Comparison of ENCODE assay signal across 9 cellular contexts in the genomic region with DNA sequence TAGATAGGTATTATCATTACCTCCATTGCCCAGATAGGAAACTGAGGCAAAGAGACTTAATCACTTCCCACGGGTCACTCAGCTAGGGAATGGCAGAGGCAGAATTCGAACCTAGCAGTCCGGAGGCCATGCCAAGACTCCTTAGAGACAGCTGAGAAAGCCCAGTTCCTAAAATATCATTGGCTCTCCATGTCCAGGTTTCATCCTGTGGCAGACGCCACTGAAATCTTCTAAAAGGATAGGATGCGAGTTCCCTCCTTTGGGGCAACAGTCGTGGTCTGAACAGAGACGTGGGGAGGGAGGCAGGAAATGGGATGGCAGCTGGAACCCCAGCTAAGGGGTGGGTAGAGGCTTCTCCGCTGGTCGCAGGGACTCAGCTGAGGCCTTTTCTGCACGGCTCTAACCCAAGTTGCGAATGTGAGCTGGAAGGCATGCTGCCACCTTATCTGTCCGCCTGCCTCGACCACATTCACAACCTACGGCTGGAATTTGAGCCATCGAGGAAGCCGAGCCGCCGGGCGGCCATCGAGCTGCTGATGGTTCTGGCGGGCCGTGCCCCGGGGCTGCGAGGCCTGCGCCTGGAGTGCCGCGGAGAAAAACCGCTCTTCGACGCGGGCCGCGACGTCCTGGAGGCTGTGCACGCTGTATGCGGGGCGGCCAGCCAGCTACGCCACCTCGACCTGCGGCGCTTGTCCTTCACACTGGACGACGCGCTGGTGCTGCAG. TPM values are rescaled to one million over a fixed set of nuclear protein-coding genes. Genes with fewer than 3 reads are reported as not detected.
DNase-seq lines count a peak whose midpoint lies in the region; ATAC-seq and TF ChIP-seq lines count a peak whose summit lies in the region.
"Had no signal": no experiment of that assay in that cellular context is flagged by ENCODE, and none has a peak within 500 bp of the region (broad histone marks: within the 10 kb centered on the region; RNA-seq: fewer than 3 reads in every experiment).

No MANE protein-coding gene starts in this region.

- H3K27ac ChIP-seq in IMR-90 (ENCODE audit: insufficient read depth, low read length), result no peak overlapping the region
- H3K27ac ChIP-seq in colonic mucosa, result no peak overlapping the region
- no peak overlapping the region for H3K27ac ChIP-seq in neural progenitor cell

- no peak overlapping the region for H3K18ac ChIP-seq in IMR-90 (ENCODE audit: low read depth, low read length)

- no peak for ATAC-seq in IMR-90 (ENCODE audit: low read depth)
- ATAC-seq in GM21515 (IDR thresholded peaks at IDR 0.05; ENCODE audit: unreplicated experiment), result no peak
- no peak for ATAC-seq in HG03095 (IDR thresholded peaks at IDR 0.05; ENCODE audit: unreplicated experiment)
- no peak for ATAC-seq in HG02884 (IDR thresholded peaks at IDR 0.05; ENCODE audit: unreplicated experiment)

- 0 out of 2 replicates have a peak, but pooled peaks cover 5% of the 10 kb centered on the region for H4K20me1 ChIP-seq in IMR-90 (ENCODE audit: insufficient read depth, low read length)
- H4K20me1 ChIP-seq in neural progenitor cell (ENCODE audit: low read depth), result peaks cover 55% of the 10 kb centered on the region

- H3K4me2 ChIP-seq in IMR-90 (ENCODE audit: low read depth, low read length) (no peak overlapping the region), neural progenitor cell (peak overlapping the region; percentile 84)

- H3K4me3 Mint-ChIP-seq in CD14-positive monocyte (peak overlapping the region; percentile 41 to 92), neural progenitor cell (peak overlapping the region; percentile 69)

- H4K8ac ChIP-seq in IMR-90 (ENCODE audit: low read depth in 2 of 2, low read length in 2 of 2), result no peak overlapping the region

- peaks cover 5% of the 10 kb centered on the region; the same call in 1 of the 2 replicates for H3K9me1 ChIP-seq in IMR-90 (ENCODE audit: insufficient read depth, low read length)

- H3K79me2 ChIP-seq in neural progenitor cell (ENCODE audit: low read depth), result no peaks in the 10 kb centered on the region

- no peak overlapping the region for H2BK20ac ChIP-seq in IMR-90 (ENCODE audit: low read depth, low read length)

- TF ChIP-seq RAD21 in IMR-90 (IDR thresholded peaks at IDR 0.05; ENCODE audit: low read length), result no peak

- no peak overlapping the region for H3K4ac ChIP-seq in IMR-90 (ENCODE audit: low read depth, low read length)

- POLR2A ChIA-PET in IMR-90 (lab: Charles Lee; ENCODE audit: unreplicated experiment), result no interaction called here

- no peak overlapping the region for H2AK9ac ChIP-seq in IMR-90 (replicated peaks; ENCODE audit: low read depth, low read length, poor library complexity)

- no peak overlapping the region for H2AK5ac ChIP-seq in IMR-90 (ENCODE audit: low read depth, low read length)

- H3K9me3 Mint-ChIP-seq in CD14-positive monocyte, result peaks cover 0 to 31% (median 16%) of the 10 kb centered on the region in 7 donors
- H3K9me3 Mint-ChIP-seq in neural progenitor cell, result no peaks in the 10 kb centered on the region

- H4K91ac ChIP-seq in IMR-90 (ENCODE audit: insufficient read depth, low read depth, low read length), result no peak overlapping the region

- peaks cover 8 to 13% of the 10 kb centered on the region in 2 donors for H3K36me3 Mint-ChIP-seq in CD14-positive monocyte
- no peaks in the 10 kb centered on the region for H3K36me3 Mint-ChIP-seq in neural progenitor cell

- WGBS in IMR-90 (ENCODE audit: extremely low coverage in 2 of 2, insufficient read length in 1 of 2), 2 experiments, result 59% methylated on average over 24 of the region's 44 CpGs; no CpG with 5 or more reads in 1 of the 2 experiments

- H3K4me1 ChIP-seq in IMR-90 (ENCODE audit: control insufficient read depth, insufficient read depth, low read length), result peaks cover 18% of the 10 kb centered on the region; the same call in 1 of the 2 replicates
- peaks cover 24% of the 10 kb centered on the region for H3K4me1 ChIP-seq in colonic mucosa
- H3K4me1 ChIP-seq in neural progenitor cell, result no peaks in the 10 kb centered on the region

- H3K9me3 ChIP-seq in IMR-90 (ENCODE audit: control insufficient read depth, insufficient read depth, low read length), result no peaks in the 10 kb centered on the region
- H3K9me3 ChIP-seq in colonic mucosa, result no peaks in the 10 kb centered on the region
- H3K9me3 ChIP-seq in neural progenitor cell (ENCODE audit: low read depth), result no peaks in the 10 kb centered on the region

- in situ Hi-C loops in IMR-90 (cut with MboI; ENCODE audit: low sequenced_read_pairs), result no loop called here

- H3K27me3 ChIP-seq in IMR-90 (ENCODE audit: control insufficient read depth, insufficient read depth, low read length) (peaks cover 24% of the 10 kb centered on the region; the same call in 1 of the 2 replicates), colonic mucosa (peaks cover 31% of the 10 kb centered on the region), neural progenitor cell (peaks cover 100% of the 10 kb centered on the region)

- H3K79me1 ChIP-seq in IMR-90 (ENCODE audit: low read depth in 1 of 2, low read length in 2 of 2), result peaks cover 10 to 25% of the 10 kb centered on the region in 2 experiments; a peak in 2 of 4 replicates

- H3K4me1 Mint-ChIP-seq in CD14-positive monocyte (peaks cover 54% of the 10 kb centered on the region), neural progenitor cell (peaks cover 6% of the 10 kb centered on the region)

- H2BK15ac ChIP-seq in IMR-90 (ENCODE audit: low read depth, low read length), result no peak overlapping the region

- no peak overlapping the region for H3K23ac ChIP-seq in IMR-90 (ENCODE audit: low read depth, low read length)

- H3K56ac ChIP-seq in IMR-90 (ENCODE audit: extremely low read depth, insufficient read depth, low read length), result no peak overlapping the region

- intact Hi-C loops in CD14-positive monocyte (cut with micrococcal nuclease) (no loop called here), IMR-90 (cut with micrococcal nuclease) (no loop called here), colonic mucosa (cut with DNase I) (no loop called here)

- no peak overlapping the region for H2BK120ac ChIP-seq in IMR-90 (ENCODE audit: low read depth, low read length)

- H3K14ac ChIP-seq in IMR-90 (replicated peaks; ENCODE audit: low read depth, low read length), result no peak overlapping the region

- H3K4me3 ChIP-seq in IMR-90 (ENCODE audit: insufficient read depth, low read depth, low read length) (no peak overlapping the region), colonic mucosa (peak overlapping the region; percentile 28), neural progenitor cell (peak overlapping the region; percentile 47)

- H3K36me3 ChIP-seq in IMR-90 (ENCODE audit: control insufficient read depth, insufficient read depth, low read length) (peaks cover 3% of the 10 kb centered on the region; the same call in 1 of the 2 replicates), colonic mucosa (no peaks in the 10 kb centered on the region), neural progenitor cell (no peaks in the 10 kb centered on the region)

- H3K27me3 Mint-ChIP-seq in CD14-positive monocyte (ENCODE audit: low read depth in 3 of 3) (peaks cover 56 to 74% (median 69%) of the 10 kb centered on the region in 3 donors), neural progenitor cell (ENCODE audit: insufficient read depth, low read depth) (peaks cover 83% of the 10 kb centered on the region)

- dilution Hi-C loops in IMR-90 (cut with HindIII; ENCODE audit: low sequenced_read_pairs, unreplicated experiment), result no loop called here

- TF ChIP-seq POLR2A in IMR-90 (IDR thresholded peaks at IDR 0.05; ENCODE audit: low read depth, low read length), result no peak

- no peak overlapping the region for H3K9ac ChIP-seq in IMR-90 (ENCODE audit: low read depth, low read length)
- H3K9ac ChIP-seq in colonic mucosa (ENCODE audit: low read depth in 2 of 2, low read length in 2 of 2), result peak overlapping the region in 1 of 2 donors; percentile 19
- no peak overlapping the region for H3K9ac ChIP-seq in neural progenitor cell

- no TSS peak for BruUV-seq in IMR-90 (replicated peaks; lab: Mats Ljungman, UMichigan)

- H3F3A ChIP-seq in neural progenitor cell (ENCODE audit: low read depth), result peaks cover 20% of the 10 kb centered on the region

- no peak overlapping the region for H4K5ac ChIP-seq in IMR-90 (ENCODE audit: low read depth, low read length)

- H2AFZ ChIP-seq in IMR-90 (replicated peaks; ENCODE audit: low read length, poor library complexity), result peak overlapping the region; percentile 83
- H2AFZ ChIP-seq in neural progenitor cell (replicated peaks), result peak overlapping the region; percentile 87

- DNase-seq in CD14-positive monocyte (ENCODE audit: low spot score) (no peak), IMR-90 (no peak), colonic mucosa (no peak), neural progenitor cell (ENCODE audit: low spot score) (no peak), NCI-H1930 (lab: John Stamatoyannopoulos, UW) (no peak)
- DNase-seq: NCI-H1436 treated with DMSO at 0.1 percent for 48 hours had no signal

- H3K27ac Mint-ChIP-seq in CD14-positive monocyte, result no peak overlapping the region
- H3K27ac Mint-ChIP-seq in neural progenitor cell, result no peak overlapping the region

- CTCF ChIA-PET in IMR-90 (lab: Yijun Ruan, JAX), result no interaction called here

- TF ChIP-seq CTCF in CD14-positive monocyte (IDR thresholded peaks at IDR 0.05) (no peak), IMR-90 (conservative IDR thresholded peaks at IDR 0.05; ENCODE audit: low read depth, low read length) (no peak), colonic mucosa (IDR thresholded peaks at IDR 0.05) (no peak), neural progenitor cell (IDR thresholded peaks at IDR 0.05) (no peak)

- H2BK5ac ChIP-seq in IMR-90 (ENCODE audit: low read depth, low read length, poor library complexity, severe bottlenecking), result no peak overlapping the region

RNA-seq across cellular contexts. Expression of a gene that starts 1.9 kb away (rescaled TPM):
- not detected for polyA plus RNA-seq in CD14-positive monocyte
- 0.54 and 0.83 TPM in 2 replicates for total RNA-seq in IMR-90 (2012; rRNA removed)
- polyA plus RNA-seq in IMR-90 (2012; rRNA removed), result 6.7 and 7.5 TPM in 2 replicates
- 0.50 and 2.0 TPM in 2 replicates for polyA plus RNA-seq in IMR-90 (2012; cell fraction: cytosol; rRNA removed)
- 125 and 166 TPM in 2 replicates for polyA plus RNA-seq in IMR-90 (2012; cell fraction: nucleus; rRNA removed; ENCODE audit: low replicate concordance)
- total RNA-seq in colonic mucosa, result 10 to 100 TPM; 23.6 TPM
- 1.0 TPM in 1 of 2 replicates, not detected in the other for total RNA-seq in neural progenitor cell (ENCODE audit: low replicate concordance)

RNA-seq across cellular contexts. Expression of a gene that starts 2.8 kb away (rescaled TPM):
- polyA plus RNA-seq in CD14-positive monocyte (1 to 10 TPM; 3.2 to 5.2 TPM), IMR-90 (2012; rRNA removed) (12.5 and 14.5 TPM in 2 replicates)
- total RNA-seq in IMR-90 (2012; rRNA removed) (1.9 and 2.3 TPM in 2 replicates), colonic mucosa (10 to 100 TPM; 12.0 to 27.1 TPM), neural progenitor cell (ENCODE audit: low replicate concordance) (not detected in 2 replicates)
- 6.2 and 16.3 TPM in 2 replicates for polyA plus RNA-seq in IMR-90 (2012; cell fraction: cytosol; rRNA removed)
- 88.4 and 231 TPM in 2 replicates for polyA plus RNA-seq in IMR-90 (2012; cell fraction: nucleus; rRNA removed; ENCODE audit: low replicate concordance)

RNA-seq across cellular contexts. Expression of a gene that starts 2.9 kb away (rescaled TPM):
- polyA plus RNA-seq in CD14-positive monocyte, result 10 to 100 TPM; 35.8 to 46.2 TPM
- 8.1 and 8.6 TPM in 2 replicates for total RNA-seq in IMR-90 (2012; rRNA removed)
- polyA plus RNA-seq in IMR-90 (2012; rRNA removed), result 14.6 and 18.6 TPM in 2 replicates
- polyA plus RNA-seq in IMR-90 (2012; cell fraction: cytosol; rRNA removed), result 24.3 and 38.7 TPM in 2 replicates
- polyA plus RNA-seq in IMR-90 (2012; cell fraction: nucleus; rRNA removed; ENCODE audit: low replicate concordance), result 32.6 and 82.1 TPM in 2 replicates
- 10 to 100 TPM; 27.5 to 37.1 TPM for total RNA-seq in colonic mucosa
- 0.25 and 0.30 TPM in 2 replicates for total RNA-seq in neural progenitor cell (ENCODE audit: low replicate concordance)

RNA-seq across cellular contexts. Expression of a gene that starts 7.7 kb away (rescaled TPM):
- polyA plus RNA-seq in CD14-positive monocyte (1 to 10 TPM; 2.7 to 3.8 TPM), IMR-90 (2012; rRNA removed) (16.9 and 17.2 TPM in 2 replicates)
- total RNA-seq in IMR-90 (2012; rRNA removed) (5.0 and 6.1 TPM in 2 replicates), colonic mucosa (10 to 100 TPM; 26.2 to 31.0 TPM), neural progenitor cell (ENCODE audit: low replicate concordance) (0.37 and 5.5 TPM in 2 replicates)
- 17.3 and 24.9 TPM in 2 replicates for polyA plus RNA-seq in IMR-90 (2012; cell fraction: cytosol; rRNA removed)
- polyA plus RNA-seq in IMR-90 (2012; cell fraction: nucleus; rRNA removed; ENCODE audit: low replicate concordance), result 60.1 and 82.3 TPM in 2 replicates

RNA-seq across cellular contexts. Expression of a gene that starts 11.8 kb away (rescaled TPM):
- polyA plus RNA-seq in CD14-positive monocyte (under 1 TPM; 0.10 to 0.20 TPM), IMR-90 (2012; rRNA removed) (12.0 and 13.3 TPM in 2 replicates)
- total RNA-seq in IMR-90 (2012; rRNA removed) (5.0 and 5.3 TPM in 2 replicates), colonic mucosa (1 to 10 TPM; 4.4 to 4.9 TPM), neural progenitor cell (ENCODE audit: low replicate concordance) (2.6 and 5.9 TPM in 2 replicates)
- 19.3 and 27.2 TPM in 2 replicates for polyA plus RNA-seq in IMR-90 (2012; cell fraction: cytosol; rRNA removed)
- 18.2 and 30.1 TPM in 2 replicates for polyA plus RNA-seq in IMR-90 (2012; cell fraction: nucleus; rRNA removed; ENCODE audit: low replicate concordance)

Comparison
In these comparisons a context has a peak if more than half of its experiments do, and no peak if none do; other contexts are left out.
1. RNA of a gene that starts 1.9 kb away (total RNA-seq): 23.6 TPM in colonic mucosa; 0.54 to 0.83 TPM in IMR-90 and 1.0 TPM in neural progenitor cell; every median in the first group is over 10 times any median in the second.